ENCODE assay signal across 20 cellular contexts in genomic region chrX:17395154-17395553, GRCh38. TPM values are rescaled to one million over a fixed set of nuclear protein-coding genes. Genes with fewer than 3 reads are reported as not detected.
DNase-seq lines count a peak whose midpoint lies in the region; ATAC-seq, FAIRE-seq and TF ChIP-seq lines count a peak whose summit lies in the region.
"Had no signal": no experiment of that assay in that cellular context is flagged by ENCODE, and none has a peak within 500 bp of the region (broad histone marks: within the 10 kb centered on the region; RNA-seq: fewer than 3 reads in every experiment).

No MANE protein-coding gene starts in this region.

- intact Hi-C loops in endothelial cell of umbilical vein (cut with micrococcal nuclease), result no loop called here

- no peak overlapping the region for H3K4me2 ChIP-seq in endothelial cell of umbilical vein (ENCODE audit: insufficient read depth, low read length)
- H3K4me2 ChIP-seq: GM23338 had no signal

- H3K79me2 ChIP-seq in endothelial cell of umbilical vein (ENCODE audit: control insufficient read depth, insufficient read depth, low read length), result no peaks in the 10 kb centered on the region

- peak; percentile 55 for DNase-seq in AG10803 (ENCODE audit: low read depth)
- DNase-seq in endothelial cell of umbilical vein (ENCODE audit: low read depth, low spot score), result no peak
- peak; percentile 59 for DNase-seq in fibroblast of peridontal ligament (ENCODE audit: extremely low read depth)
- no peak for DNase-seq in foreskin keratinocyte
- DNase-seq in NCI-H345 (lab: John Stamatoyannopoulos, UW), result no peak
- no peak for DNase-seq in SHP77 (lab: John Stamatoyannopoulos, UW)
- no peak for DNase-seq in activated naive CD4-positive, alpha-beta T cell (lab: John Stamatoyannopoulos, UW)
- DNase-seq: 8988T; BE2C; C1 segment of cervical spinal cord; Caco-2; CD4-positive, CD25-positive, alpha-beta regulatory T cell; HCEC 1CT; IMR-90 had no signal

- H3K9me3 ChIP-seq in endothelial cell of umbilical vein (replicated peaks; ENCODE audit: control insufficient read depth, insufficient read depth, low read length), result no peaks in the 10 kb centered on the region
- H3K9me3 ChIP-seq: BE2C, Caco-2 had no signal

- BruUV-seq in endothelial cell of umbilical vein (replicated peaks; lab: Mats Ljungman, UMichigan), result no TSS peak

- H3K9me1 ChIP-seq in endothelial cell of umbilical vein (replicated peaks; ENCODE audit: control insufficient read depth, extremely low read depth, insufficient read depth, low read length), result no peaks in the 10 kb centered on the region

- ATAC-seq in foreskin keratinocyte, result no peak
- ATAC-seq: GM23338 had no signal

- H3K4me1 ChIP-seq in endothelial cell of umbilical vein (ENCODE audit: control insufficient read depth, extremely low read depth, insufficient read depth, low read length) (no peaks in the 10 kb centered on the region), foreskin keratinocyte (peaks cover 26% of the 10 kb centered on the region)
- H3K4me1 ChIP-seq: BE2C, Caco-2 had no signal

- FAIRE-seq in endothelial cell of umbilical vein (lab: Jason Lieb, UNC), result peak; percentile 26
- FAIRE-seq: D721Med, G401.6, GM12891, H54, HTR-8/SVneo had no signal

- no peak overlapping the region for H3K27ac ChIP-seq in endothelial cell of umbilical vein (ENCODE audit: insufficient read depth, low read depth, low read length)
- H3K27ac ChIP-seq in foreskin keratinocyte, result peak overlapping the region; percentile 67

- H2AFZ ChIP-seq in endothelial cell of umbilical vein (ENCODE audit: low read depth, low read length), result no peak overlapping the region
- H2AFZ ChIP-seq: GM23338 had no signal

- H3K4me3 ChIP-seq in AG10803 (ENCODE audit: low read length) (no peak overlapping the region), endothelial cell of umbilical vein (replicated peaks in 1 of 3; ENCODE audit: insufficient read depth in 1 of 3, low read depth in 1 of 3, low read length in 3 of 3) (no peak overlapping the region)
- H3K4me3 ChIP-seq: GM23338 had no signal

- H3K27me3 ChIP-seq in endothelial cell of umbilical vein (ENCODE audit: control insufficient read depth in 2 of 2, insufficient read depth in 2 of 2, low read length in 2 of 2) (peaks cover 0 to 2% of the 10 kb centered on the region in 2 experiments), foreskin keratinocyte (no peaks in the 10 kb centered on the region)
- H3K27me3 ChIP-seq: BE2C had no signal

- no peak for TF ChIP-seq POLR2A in endothelial cell of umbilical vein (IDR thresholded peaks at IDR 0.05; ENCODE audit: low read depth, low read length)

- H4K20me1 ChIP-seq in endothelial cell of umbilical vein (replicated peaks; ENCODE audit: control insufficient read depth, extremely low read depth, insufficient read depth, low read length), result no peaks in the 10 kb centered on the region

- CTCF ChIA-PET in endothelial cell of umbilical vein (lab: Charles Lee), result no interaction called here

- dilution Hi-C loops in endothelial cell of umbilical vein (cut with MboI; ENCODE audit: extremely low pct_ligation_motif_present, low sequenced_read_pairs), result no loop called here

- H3K36me3 ChIP-seq in endothelial cell of umbilical vein (ENCODE audit: control insufficient read depth in 2 of 2, extremely low read depth in 1 of 2, insufficient read depth in 2 of 2, low read length in 2 of 2), result no peaks in the 10 kb centered on the region
- H3K36me3 ChIP-seq: BE2C had no signal

- POLR2A ChIA-PET in endothelial cell of umbilical vein (lab: Charles Lee), result no interaction called here

- TF ChIP-seq CTCF in AG10803 (conservative IDR thresholded peaks at IDR 0.05; ENCODE audit: low read length), result no peak
- no peak for TF ChIP-seq CTCF in endothelial cell of umbilical vein (IDR thresholded peaks at IDR 0.05; ENCODE audit: extremely low read depth in 1 of 2, insufficient read depth in 1 of 2, low read depth in 1 of 2, low read length in 2 of 2)
- no peak for TF ChIP-seq CTCF in foreskin keratinocyte (conservative IDR thresholded peaks at IDR 0.05)

- H3K9ac ChIP-seq in endothelial cell of umbilical vein (replicated peaks; ENCODE audit: extremely low read depth, insufficient read depth, low read length), result no peak overlapping the region

TF ChIP-seq in endothelial cell of umbilical vein, 7 proteins besides CTCF, POLR2A, EP300 and RAD21:
- TF ChIP-seq MAX (IDR thresholded peaks at IDR 0.05; ENCODE audit: insufficient read depth, insufficient read length) (no peak), FOS (IDR thresholded peaks at IDR 0.05; ENCODE audit: borderline replicate concordance, insufficient read depth, low read length) (no peak), JUN (IDR thresholded peaks at IDR 0.05; ENCODE audit: borderline replicate concordance, insufficient read depth, insufficient read length, low read depth) (no peak)

RNA-seq across cellular contexts. Expression of gene NHS, which starts 20.2 kb away (rescaled TPM):
- total RNA-seq in endothelial cell of umbilical vein (0.46 and 1.1 TPM in 2 replicates), foreskin keratinocyte (10.1 and 11.9 TPM in 2 replicates)
- polyA plus RNA-seq in endothelial cell of umbilical vein (0.07 and 0.08 TPM in 2 replicates), foreskin keratinocyte (1.4 and 1.6 TPM in 2 replicates)
- polyA plus RNA-seq in endothelial cell of umbilical vein (2011; cell fraction: cytosol; rRNA removed), result 0.18 and 0.26 TPM in 2 replicates
- 0.39 and 0.41 TPM in 2 replicates for polyA plus RNA-seq in endothelial cell of umbilical vein (2011; cell fraction: nucleus; rRNA removed)
- 0.15 and 0.20 TPM in 2 replicates for polyA plus RNA-seq in endothelial cell of umbilical vein (2012)
- polyA minus RNA-seq in endothelial cell of umbilical vein, result 0.34 and 5.0 TPM in 2 replicates
- 5.5 TPM for polyA minus RNA-seq in endothelial cell of umbilical vein (2011; cell fraction: cytosol; rRNA and poly(A)+ RNA removed)
- 0.34 and 0.77 TPM in 2 replicates for polyA minus RNA-seq in endothelial cell of umbilical vein (2011; cell fraction: nucleus; rRNA and poly(A)+ RNA removed)

Comparison
In these comparisons a context has a peak if more than half of its experiments do, and no peak if none do; other contexts are left out.
1. DNase-seq: peak in AG10803 (single experiment) and fibroblast of peridontal ligament (single experiment); none in endothelial cell of umbilical vein (single experiment), foreskin keratinocyte (0 of 2), NCI-H345 (single experiment), SHP77 (0 of 2) and activated naive CD4-positive, alpha-beta T cell (0 of 4).